ENCODE assay signal across 8 cellular contexts in genomic region chr16:80804061-80804450, GRCh38. TPM values are rescaled to one million over a fixed set of nuclear protein-coding genes. Genes with fewer than 3 reads are reported as not detected.
DNase-seq lines count a peak whose midpoint lies in the region; ATAC-seq and TF ChIP-seq lines count a peak whose summit lies in the region.

No MANE protein-coding gene starts in this region.

- peaks cover 3% of the 10 kb centered on the region for H3K79me2 ChIP-seq in ACC112 (ENCODE audit: control insufficient read depth, insufficient read depth, low read length, unreplicated experiment)

- H3K4me1 ChIP-seq in ACC112 (ENCODE audit: control insufficient read depth, insufficient read depth, low read length, unreplicated experiment) (peaks cover 13% of the 10 kb centered on the region), left lung (peaks cover 0 to 22% of the 10 kb centered on the region in 2 donors)

- ATAC-seq in HG03439 (IDR thresholded peaks at IDR 0.05; ENCODE audit: unreplicated experiment) (peak; percentile 24), left lung (peak; percentile 48), GM18873 (IDR thresholded peaks at IDR 0.05; ENCODE audit: low FRiP score, unreplicated experiment) (no peak)

- intact Hi-C loops in left lung (cut with DNase I) = loop anchor here in 1 of 2 donors (10.0 kb wide), 1 partner anchor 259 kb away; the partner anchor contains the start of gene DYNLRB2

- H3K27me3 ChIP-seq in ACC112 (ENCODE audit: insufficient read depth, low read length) = peaks cover 7% of the 10 kb centered on the region; the same call in 1 of the 2 replicates
- H3K27me3 ChIP-seq in WERI-Rb-1 (ENCODE audit: insufficient read depth, low read depth, severe bottlenecking) = peaks cover 16% of the 10 kb centered on the region
- peaks cover 0 to 7% of the 10 kb centered on the region in 2 donors for H3K27me3 ChIP-seq in left lung

- H3K4me3 ChIP-seq in ACC112 (ENCODE audit: low read depth, low read length) = peak overlapping the region; percentile 95
- H3K4me3 ChIP-seq in WERI-Rb-1 (ENCODE audit: low read depth, low read length) = peak overlapping the region; percentile 38
- peak overlapping the region; percentile 38 to 50 for H3K4me3 ChIP-seq in left lung

- in situ Hi-C loops in GM18951 (cut with MboI; ENCODE audit: low sequenced_read_pairs, unreplicated experiment) = no loop called here

- TF ChIP-seq POLR2A in GM18951 (IDR thresholded peaks at IDR 0.05; ENCODE audit: extremely low read depth, insufficient read depth, insufficient read length) = peak; percentile 11

- DNase-seq in WERI-Rb-1 (no peak), left lung (peak; percentile 41 to 84)
- DNase-seq in central memory CD4-positive, alpha-beta T cell = peak; percentile 49
- peak; percentile 71 for DNase-seq in stimulated activated CD4-positive, alpha-beta T cell treated with anti-CD3 and anti-CD28 coated beads, Interleukin-4, amount 100 ng/mL, for 24 hours

- TF ChIP-seq CTCF in WERI-Rb-1 (IDR thresholded peaks at IDR 0.05; ENCODE audit: low read depth, low read length) = no peak
- TF ChIP-seq CTCF in left lung (IDR thresholded peaks at IDR 0.05) = no peak

- H3K9me3 ChIP-seq in WERI-Rb-1 (ENCODE audit: severe bottlenecking) (no peaks in the 10 kb centered on the region), left lung (no peaks in the 10 kb centered on the region)

- peak overlapping the region; percentile 77 for H2AFZ ChIP-seq in ACC112 (ENCODE audit: low read length, unreplicated experiment)

- H3K27ac ChIP-seq in ACC112 (ENCODE audit: low read depth, low read length) = no peak overlapping the region
- no peak overlapping the region for H3K27ac ChIP-seq in WERI-Rb-1
- peak overlapping the region in 1 of 2 donors; percentile 57 for H3K27ac ChIP-seq in left lung

- H3K36me3 ChIP-seq in ACC112 (ENCODE audit: insufficient read depth, low read length) = no peaks in the 10 kb centered on the region
- H3K36me3 ChIP-seq in WERI-Rb-1 = no peaks in the 10 kb centered on the region
- no peaks in the 10 kb centered on the region for H3K36me3 ChIP-seq in left lung

RNA-seq across cellular contexts. Expression of gene CDYL2, which starts 0.3 kb away (rescaled TPM):
- 10 to 100 TPM; 12.8 to 16.0 TPM for total RNA-seq in left lung

Comparison
In these comparisons a context has a peak if more than half of its experiments do, and no peak if none do; other contexts are left out.
1. H3K4me3 ChIP-seq: peak in every context shown above with its lines; median percentile 95 in ACC112; 44 in left lung; 38 in WERI-Rb-1.